ENCODE assay signal across 8 cellular contexts in genomic region chr14:49461529-49462401, GRCh38.
DNase-seq lines count a peak whose midpoint lies in the region; ATAC-seq, FAIRE-seq and TF ChIP-seq lines count a peak whose summit lies in the region.

No MANE protein-coding gene starts in this region.

- H3K79me2 ChIP-seq in DND-41 (ENCODE audit: insufficient read depth, low read length), result no peaks in the 10 kb centered on the region

- peak; percentile 86 for TF ChIP-seq CTCF in DND-41 (IDR thresholded peaks at IDR 0.05; ENCODE audit: borderline replicate concordance, extremely low read depth, low read length, poor library complexity, severe bottlenecking)
- peak; percentile 47 for TF ChIP-seq CTCF in GM20000 (IDR thresholded peaks at IDR 0.05; ENCODE audit: extremely low read depth, missing control alignments)
- peak; percentile 74 for TF ChIP-seq CTCF in retinal pigment epithelial cell (conservative IDR thresholded peaks at IDR 0.05; ENCODE audit: low read depth, low read length)

- H2AFZ ChIP-seq in DND-41 (ENCODE audit: low read depth, low read length), result no peak overlapping the region

- H3K36me3 ChIP-seq in DND-41 (ENCODE audit: insufficient read depth, low read length), result no peaks in the 10 kb centered on the region

- H3K27me3 ChIP-seq in DND-41 (ENCODE audit: insufficient read depth, low read length, poor library complexity), result peaks cover 2% of the 10 kb centered on the region

- peak; percentile 42 for FAIRE-seq in frontal cortex (lab: Jason Lieb, UNC)

- H3K4me2 ChIP-seq in DND-41 (ENCODE audit: insufficient read depth, low read length), result no peak overlapping the region

- H4K20me1 ChIP-seq in DND-41 (ENCODE audit: insufficient read depth, low read length), result no peaks in the 10 kb centered on the region

- no peak overlapping the region for H3K4me3 ChIP-seq in DND-41 (ENCODE audit: low read depth in 1 of 2, low read length in 2 of 2)
- no peak overlapping the region for H3K4me3 ChIP-seq in retinal pigment epithelial cell (ENCODE audit: low read length)

- no peak overlapping the region for H3K27ac ChIP-seq in DND-41 (ENCODE audit: low read length)

- H3K4me1 ChIP-seq in DND-41 (ENCODE audit: insufficient read depth, low read length), result no peaks in the 10 kb centered on the region

- no peaks in the 10 kb centered on the region for H3K9me3 ChIP-seq in DND-41 (ENCODE audit: insufficient read depth, low read length, severe bottlenecking)

- ATAC-seq in DND-41 (ENCODE audit: insufficient read depth, low read depth) (peak; percentile 97), HG03571 (IDR thresholded peaks at IDR 0.05; ENCODE audit: unreplicated experiment) (peak; percentile 58)

- H3K9ac ChIP-seq in DND-41 (ENCODE audit: low read depth, low read length), result no peak overlapping the region

- DNase-seq in DND-41 (peak; percentile 66), GM20000 (ENCODE audit: low spot score) (peak; percentile 40), NOMO-1 treated with dmso at 0.1 percent for 144 hours (lab: John Stamatoyannopoulos, UW; ENCODE audit: unreplicated experiment) (peak; percentile 23), activated T-cell treated with anti-CD3 and anti-CD28 coated beads for 48 hours (ENCODE audit: low read depth) (peak; percentile 12), frontal cortex (ENCODE audit: low spot score in 2 of 2) (no peak), retinal pigment epithelial cell (ENCODE audit: low read depth) (no peak), retina (no peak)

Comparison
In these comparisons a context has a peak if more than half of its experiments do, and no peak if none do; other contexts are left out.
1. DNase-seq: peak in DND-41 (single experiment), GM20000 (single experiment), NOMO-1 treated with dmso at 0.1 percent for 144 hours (single experiment) and activated T-cell treated with anti-CD3 and anti-CD28 coated beads for 48 hours (single experiment); none in frontal cortex (0 of 2), retinal pigment epithelial cell (single experiment) and retina (single experiment).
2. Peak in every context shown above with its lines, with median percentiles within 50 percentile points of each other: CTCF ChIP-seq.